In the genomic region with DNA sequence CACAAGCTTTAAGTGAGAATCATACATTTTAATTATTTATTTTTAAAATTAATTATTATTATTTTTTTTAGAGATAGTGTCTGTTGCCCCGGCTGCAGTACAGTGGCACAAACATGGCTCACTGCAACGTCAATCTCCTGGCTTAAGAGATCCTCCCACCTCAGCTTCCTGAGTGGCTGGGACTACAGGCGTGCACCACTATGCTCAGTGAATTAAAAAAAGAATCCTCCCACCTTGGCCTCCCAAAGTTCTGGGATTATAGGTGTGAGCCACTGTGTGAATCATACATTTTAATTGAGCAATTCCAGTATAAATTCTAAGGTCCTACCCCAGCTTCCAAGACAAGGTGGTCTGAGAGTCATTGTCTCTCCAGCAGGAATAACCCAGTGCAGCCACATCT, we compare ENCODE assay signal across 16 cellular contexts.
A peak's percentile ranks its signal among the peaks of the same experiment; 100 is the strongest.
DNase-seq lines count a peak whose midpoint lies in the region; ATAC-seq, FAIRE-seq and TF ChIP-seq lines count a peak whose summit lies in the region.
"Had no signal": no experiment of that assay in that cellular context is flagged by ENCODE, and none has a peak within 500 bp of the region (broad histone marks: within the 10 kb centered on the region; RNA-seq: fewer than 3 reads in every experiment).

No MANE protein-coding gene starts in this region.

- POLR2A ChIA-PET in CD4-positive, alpha-beta T cell (lab: Charles Lee): no interaction called here

- intact Hi-C loops in natural killer cell (cut with micrococcal nuclease): no loop called here
- intact Hi-C loops in CD4-positive, alpha-beta T cell (cut with DNase I, micrococcal nuclease): no loop called here
- intact Hi-C loops in cardiac septum (cut with DNase I): loop anchor here (5.0 kb wide), 1 partner anchor 56 kb away; no protein-coding TSS in a partner anchor

- DNase-seq in natural killer cell (no peak), bronchial epithelial cell (ENCODE audit: low read depth) (peak; percentile 12), putamen (ENCODE audit: low spot score) (peak; percentile 64), cardiac septum (ENCODE audit: low spot score) (no peak)
- DNase-seq in natural killer cell treated with Interleukin-12 subunit alpha and Interleukin-12 subunit beta and Interleukin-15 and Interleukin-18, amount 100 ng/mL, for 72 hours (ENCODE audit: low spot score): no peak
- no peak for DNase-seq in CD4-positive, alpha-beta T cell
- DNase-seq: 8988T; Calu3; CD8-positive, alpha-beta T cell; DMS79 treated with DMSO at 0.1 percent for 48 hours; GF-D8; GM23248 had no signal

- H3K4me1 Mint-ChIP-seq in natural killer cell: peaks cover 73 to 85% of the 10 kb centered on the region in 2 donors
- peaks cover 41 to 43% of the 10 kb centered on the region in 2 donors for H3K4me1 Mint-ChIP-seq in natural killer cell treated with Interleukin-12 subunit alpha and Interleukin-12 subunit beta and Interleukin-15 and Interleukin-18, amount 100 ng/mL, for 72 hours (ENCODE audit: low read depth in 2 of 2)
- peaks cover 5% of the 10 kb centered on the region for H3K4me1 Mint-ChIP-seq in CD4-positive, alpha-beta T cell (ENCODE audit: low read depth)
- H3K4me1 Mint-ChIP-seq: CD14-positive monocyte had no signal

- no peaks in the 10 kb centered on the region for H3K36me3 Mint-ChIP-seq in natural killer cell
- no peaks in the 10 kb centered on the region for H3K36me3 Mint-ChIP-seq in natural killer cell treated with Interleukin-12 subunit alpha and Interleukin-12 subunit beta and Interleukin-15 and Interleukin-18, amount 100 ng/mL, for 72 hours
- no peaks in the 10 kb centered on the region for H3K36me3 Mint-ChIP-seq in CD4-positive, alpha-beta T cell (ENCODE audit: low read depth)

- FAIRE-seq in bronchial epithelial cell (lab: Jason Lieb, UNC): no peak

- no peak overlapping the region for H3K4me3 ChIP-seq in bronchial epithelial cell (ENCODE audit: low read depth, low read length)
- H3K4me3 ChIP-seq: BLaER1, GM23248, HAP-1 had no signal

- H3K4me3 Mint-ChIP-seq in natural killer cell: no peak overlapping the region
- H3K4me3 Mint-ChIP-seq in natural killer cell treated with Interleukin-12 subunit alpha and Interleukin-12 subunit beta and Interleukin-15 and Interleukin-18, amount 100 ng/mL, for 72 hours: no peak overlapping the region
- no peak overlapping the region for H3K4me3 Mint-ChIP-seq in CD4-positive, alpha-beta T cell
- H3K4me3 Mint-ChIP-seq: CD14-positive monocyte; CD8-positive, alpha-beta T cell had no signal

- no peaks in the 10 kb centered on the region for H3K36me3 ChIP-seq in bronchial epithelial cell (ENCODE audit: control insufficient read depth, insufficient read depth, low read length)
- H3K36me3 ChIP-seq: BLaER1, HAP-1 had no signal

- no peak for ATAC-seq in natural killer cell
- no peak for ATAC-seq in natural killer cell treated with Interleukin-12 subunit alpha and Interleukin-12 subunit beta and Interleukin-15 and Interleukin-18, amount 100 ng/mL, for 72 hours
- ATAC-seq in HG02970 (IDR thresholded peaks at IDR 0.05; ENCODE audit: low FRiP score, unreplicated experiment): no peak
- no peak for ATAC-seq in CD4-positive, alpha-beta T cell (ENCODE audit: poor library complexity)
- ATAC-seq: CD8-positive, alpha-beta T cell had no signal

- TF ChIP-seq CTCF in natural killer cell (IDR thresholded peaks at IDR 0.05): no peak
- no peak for TF ChIP-seq CTCF in bronchial epithelial cell (IDR thresholded peaks at IDR 0.05; ENCODE audit: insufficient read depth, low read length, severe bottlenecking)
- no peak for TF ChIP-seq CTCF in CD4-positive, alpha-beta T cell (IDR thresholded peaks at IDR 0.05)

- no peaks in the 10 kb centered on the region for H3K27me3 ChIP-seq in bronchial epithelial cell (ENCODE audit: control insufficient read depth, insufficient read depth, low read length)
- H3K27me3 ChIP-seq in CD4-positive, alpha-beta T cell (ENCODE audit: control insufficient read depth, insufficient read depth, low read length): no peaks in the 10 kb centered on the region
- H3K27me3 ChIP-seq: BLaER1 had no signal

- CTCF ChIA-PET in CD4-positive, alpha-beta T cell (lab: Charles Lee): interaction anchor here (0.9 to 1.0 kb wide), 2 partner anchors 9 to 12 kb away, joined by 3 to 4 read pairs; no protein-coding TSS in a partner anchor

- H3K9me3 ChIP-seq in CD4-positive, alpha-beta T cell (ENCODE audit: control insufficient read depth, low read length): no peaks in the 10 kb centered on the region
- H3K9me3 ChIP-seq: BLaER1, HAP-1 had no signal

- no peak overlapping the region for H3K27ac ChIP-seq in CD4-positive, alpha-beta T cell (ENCODE audit: low read depth, low read length)
- H3K27ac ChIP-seq: BLaER1, GM23248 had no signal

- H3K9me3 Mint-ChIP-seq in natural killer cell: no peaks in the 10 kb centered on the region
- no peaks in the 10 kb centered on the region for H3K9me3 Mint-ChIP-seq in natural killer cell treated with Interleukin-12 subunit alpha and Interleukin-12 subunit beta and Interleukin-15 and Interleukin-18, amount 100 ng/mL, for 72 hours
- H3K9me3 Mint-ChIP-seq in CD4-positive, alpha-beta T cell: no peaks in the 10 kb centered on the region
- H3K9me3 Mint-ChIP-seq: CD8-positive, alpha-beta T cell had no signal

- H3K27ac Mint-ChIP-seq in natural killer cell: peak overlapping the region; percentile 7 to 17
- H3K27ac Mint-ChIP-seq in natural killer cell treated with Interleukin-12 subunit alpha and Interleukin-12 subunit beta and Interleukin-15 and Interleukin-18, amount 100 ng/mL, for 72 hours: no peak overlapping the region
- no peak overlapping the region for H3K27ac Mint-ChIP-seq in CD4-positive, alpha-beta T cell
- H3K27ac Mint-ChIP-seq: CD14-positive monocyte; CD8-positive, alpha-beta T cell had no signal

- H3K27me3 Mint-ChIP-seq in natural killer cell (ENCODE audit: low read depth in 2 of 2): no peaks in the 10 kb centered on the region
- no peaks in the 10 kb centered on the region for H3K27me3 Mint-ChIP-seq in natural killer cell treated with Interleukin-12 subunit alpha and Interleukin-12 subunit beta and Interleukin-15 and Interleukin-18, amount 100 ng/mL, for 72 hours
- H3K27me3 Mint-ChIP-seq in CD4-positive, alpha-beta T cell: no peaks in the 10 kb centered on the region

Comparison
In these comparisons a context has a peak if more than half of its experiments do, and no peak if none do; other contexts are left out.
1. H3K27ac Mint-ChIP-seq: peak in natural killer cell (2 of 2); none in natural killer cell treated with Interleukin-12 subunit alpha and Interleukin-12 subunit beta and Interleukin-15 and Interleukin-18, amount 100 ng/mL, for 72 hours (0 of 2) and CD4-positive, alpha-beta T cell (single experiment).
2. DNase-seq: peak in bronchial epithelial cell (single experiment) and putamen (single experiment); none in natural killer cell (single experiment), natural killer cell treated with Interleukin-12 subunit alpha and Interleukin-12 subunit beta and Interleukin-15 and Interleukin-18, amount 100 ng/mL, for 72 hours (single experiment), CD4-positive, alpha-beta T cell (0 of 10) and cardiac septum (single experiment).